Comparison of ENCODE assay signal across 14 cellular contexts in the genomic region with DNA sequence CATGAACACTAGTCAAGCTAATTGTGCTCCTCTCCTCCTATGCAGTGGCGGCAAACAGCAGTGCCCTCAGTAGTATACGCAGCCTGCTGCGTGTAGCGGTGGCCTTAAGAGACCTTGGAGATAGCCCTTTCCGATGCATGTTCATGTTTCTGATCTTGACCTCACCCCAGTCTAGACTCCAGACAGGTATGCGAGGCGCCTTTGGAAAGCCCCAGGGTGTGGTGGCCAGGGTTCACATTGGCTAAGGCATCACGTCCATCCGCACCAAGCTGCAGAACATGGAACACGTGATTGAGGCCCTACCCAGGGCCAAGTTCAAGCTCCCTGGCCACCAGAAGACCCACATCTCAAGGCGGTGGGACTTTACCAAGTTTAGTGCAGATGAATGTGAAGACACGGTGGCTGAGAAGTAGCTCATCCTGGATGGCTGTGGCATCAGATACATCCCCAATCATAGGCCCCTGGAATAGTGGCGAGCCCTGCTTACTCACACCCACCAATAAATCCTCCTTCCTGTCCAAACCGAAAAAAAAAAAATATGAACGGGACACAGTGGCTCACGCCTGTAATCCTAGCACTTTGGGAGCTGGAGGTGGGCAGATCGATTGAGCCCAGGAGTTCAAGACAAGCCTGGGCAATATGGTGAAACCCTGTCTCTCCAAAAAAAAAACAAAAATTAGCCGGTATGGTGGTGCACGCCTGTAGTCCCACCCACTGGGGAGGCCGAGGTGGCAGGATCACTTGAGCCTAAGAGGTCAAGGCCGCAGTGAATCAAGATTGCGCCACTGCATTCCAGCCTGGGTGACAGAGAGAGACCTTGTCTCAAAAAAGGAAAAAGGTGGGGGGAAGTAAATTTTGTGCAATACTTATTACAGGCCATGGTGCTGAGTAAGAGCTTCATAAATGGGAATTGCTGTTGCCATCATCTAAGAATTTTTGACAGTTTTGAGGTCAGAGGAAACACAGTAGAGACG. TPM values are rescaled to one million over a fixed set of nuclear protein-coding genes. Genes with fewer than 3 reads are reported as not detected.
A peak's percentile ranks its signal among the peaks of the same experiment; 100 is the strongest.
DNase-seq lines count a peak whose midpoint lies in the region; ATAC-seq and TF ChIP-seq lines count a peak whose summit lies in the region.
"Had no signal": no experiment of that assay in that cellular context is flagged by ENCODE, and none has a peak within 500 bp of the region (broad histone marks: within the 10 kb centered on the region; RNA-seq: fewer than 3 reads in every experiment).

No MANE protein-coding gene starts in this region.

- H3F3A ChIP-seq in MM.1S (ENCODE audit: insufficient read depth, low read length), result peaks cover 8% of the 10 kb centered on the region; the same call in 1 of the 2 replicates

- H3K4me2 ChIP-seq in BLaER1 treated with 17β-estradiol and CSF1 and Interleukin-3, amounts not matched to agents 10 nM and 100 nM, result peak overlapping the region in 10 of 11 experiments; percentile 7 to 87 (median 58); a peak in 18 of 22 replicates
- no peak overlapping the region for H3K4me2 ChIP-seq in MM.1S (ENCODE audit: low read depth, low read length)
- H3K4me2 ChIP-seq: SK-N-SH had no signal

- H3K4me3 Mint-ChIP-seq in IgD-negative memory B cell, result no peak overlapping the region

- TF ChIP-seq CTCF in adrenal gland (IDR thresholded peaks at IDR 0.05) (no peak), lower lobe of right lung (IDR thresholded peaks at IDR 0.05) (no peak), MM.1S (IDR thresholded peaks at IDR 0.05; ENCODE audit: low read length) (no peak)

- peak in 6 of 7 donors; percentile 54 to 81 (median 80) for DNase-seq in adrenal gland
- peak; percentile 73 for DNase-seq in lower lobe of right lung
- DNase-seq in NCI-H345 (lab: John Stamatoyannopoulos, UW), result no peak
- DNase-seq in COR-L47 (lab: John Stamatoyannopoulos, UW), result no peak
- no peak for DNase-seq in 8988T
- DNase-seq in MM.1S, result no peak
- DNase-seq: amniotic stem cell; NCI-H1436 treated with DMSO at 0.1 percent for 48 hours; NCI-H524 treated with DMSO at 0.1 percent for 48 hours; SK-N-SH; stimulated activated CD4-positive, alpha-beta T cell treated with anti-CD3 and anti-CD28 coated beads, Interleukin-4, amount 100 ng/mL, for 24 hours; stimulated activated naive CD4-positive, alpha-beta T cell had no signal

- no peaks in the 10 kb centered on the region for H3K27me3 ChIP-seq in BLaER1 treated with 17β-estradiol and CSF1 and Interleukin-3, amounts not matched to agents 10 nM and 100 nM
- H3K27me3 ChIP-seq in adrenal gland (no peaks in the 10 kb centered on the region), lower lobe of right lung (ENCODE audit: low read depth) (no peaks in the 10 kb centered on the region), MM.1S (replicated peaks; ENCODE audit: insufficient read depth, low read length) (no peaks in the 10 kb centered on the region)

- intact Hi-C loops in adrenal gland (cut with DNase I), result loop anchor here in 1 of 2 donors (10.0 kb wide), 1 partner anchor 110 kb away; no protein-coding TSS in a partner anchor
- intact Hi-C loops in lower lobe of right lung (cut with DNase I), result no loop called here

- no peaks in the 10 kb centered on the region for H3K27me3 Mint-ChIP-seq in IgD-negative memory B cell

- no peak overlapping the region for H3K4me3 ChIP-seq in BLaER1 treated with 17β-estradiol and CSF1 and Interleukin-3, amounts not matched to agents 10 nM and 100 nM
- H3K4me3 ChIP-seq in adrenal gland, result no peak overlapping the region
- H3K4me3 ChIP-seq in lower lobe of right lung, result no peak overlapping the region
- no peak overlapping the region for H3K4me3 ChIP-seq in MM.1S (ENCODE audit: low read length)

- peaks cover 3% of the 10 kb centered on the region for H3K36me3 Mint-ChIP-seq in IgD-negative memory B cell

- peak; percentile 13 to 15 for ATAC-seq in lower lobe of right lung

- peak overlapping the region in 2 of 3 donors; percentile 18 to 46 for H3K27ac Mint-ChIP-seq in IgD-negative memory B cell

- H3K9ac ChIP-seq in BLaER1 treated with 17β-estradiol and CSF1 and Interleukin-3, amounts not matched to agents 10 nM and 100 nM, result peak overlapping the region in 4 of 11 experiments; percentile 6 to 52 (median 36); a peak in 4 of 22 replicates
- no peak overlapping the region for H3K9ac ChIP-seq in MM.1S (ENCODE audit: low read length)
- H3K9ac ChIP-seq: SK-N-SH had no signal

- peaks cover 0 to 28% (median 10%) of the 10 kb centered on the region in 11 experiments; a peak in 12 of 22 replicates for H3K36me3 ChIP-seq in BLaER1 treated with 17β-estradiol and CSF1 and Interleukin-3, amounts not matched to agents 10 nM and 100 nM
- peaks cover 0 to 5% of the 10 kb centered on the region in 2 donors for H3K36me3 ChIP-seq in adrenal gland (replicated peaks in 1 of 2)
- H3K36me3 ChIP-seq in lower lobe of right lung, result peaks cover 13% of the 10 kb centered on the region
- H3K36me3 ChIP-seq in MM.1S (replicated peaks; ENCODE audit: insufficient read depth, low read length), result no peaks in the 10 kb centered on the region

- H3K4me1 Mint-ChIP-seq in IgD-negative memory B cell, result peaks cover under 1 to 19% (median 14%) of the 10 kb centered on the region in 3 donors

- H3K27ac ChIP-seq in BLaER1 treated with 17β-estradiol and CSF1 and Interleukin-3, amounts not matched to agents 10 nM and 100 nM, result peak overlapping the region in 8 of 11 experiments; percentile 7 to 74 (median 56); a peak in 12 of 22 replicates
- H3K27ac ChIP-seq in adrenal gland (peak overlapping the region in 3 of 5 donors; percentile 16 to 49 (median 18)), lower lobe of right lung (no peak overlapping the region), MM.1S (ENCODE audit: low read length) (no peak overlapping the region)

- H3K4me1 ChIP-seq in BLaER1 treated with 17β-estradiol and CSF1 and Interleukin-3, amounts not matched to agents 10 nM and 100 nM, result peaks cover 58 to 100% (median 83%) of the 10 kb centered on the region in 10 experiments
- H3K4me1 ChIP-seq in adrenal gland (replicated peaks in 1 of 2) (peaks cover 0 to 15% of the 10 kb centered on the region in 2 donors), lower lobe of right lung (peaks cover 12% of the 10 kb centered on the region), MM.1S (ENCODE audit: low read length) (peaks cover 7% of the 10 kb centered on the region; the same call in 1 of the 2 replicates)

- WGBS in adrenal gland, 4 donors, result 71 to 78% (median 74%) methylated on average over 15 to 23 of the region's 23 CpGs

- no peak overlapping the region for H2AFZ ChIP-seq in MM.1S (ENCODE audit: low read length)

- H3K9me3 ChIP-seq in BLaER1 treated with 17β-estradiol and CSF1 and Interleukin-3, amounts not matched to agents 10 nM and 100 nM (replicated peaks in 1 of 11), result peaks cover 0 to 11% (median 4%) of the 10 kb centered on the region in 11 experiments; a peak in 8 of 22 replicates
- H3K9me3 ChIP-seq in adrenal gland (replicated peaks in 1 of 3), result no peaks in the 10 kb centered on the region
- no peaks in the 10 kb centered on the region for H3K9me3 ChIP-seq in lower lobe of right lung
- H3K9me3 ChIP-seq in MM.1S (replicated peaks; ENCODE audit: insufficient read depth, low read length), result no peaks in the 10 kb centered on the region
- H3K9me3 ChIP-seq: SK-N-SH had no signal

- H3K9me2 ChIP-seq in MM.1S (replicated peaks; ENCODE audit: insufficient read depth, low read length), result no peaks in the 10 kb centered on the region
- H3K9me2 ChIP-seq: SK-N-SH had no signal

- H4K20me1 ChIP-seq in BLaER1 treated with 17β-estradiol and CSF1 and Interleukin-3, amounts not matched to agents 10 nM and 100 nM, result peaks cover 0 to 12% (median 0%) of the 10 kb centered on the region in 11 experiments; a peak in 4 of 22 replicates
- no peaks in the 10 kb centered on the region for H4K20me1 ChIP-seq in MM.1S (ENCODE audit: insufficient read depth, low read length)

- H3K79me2 ChIP-seq in MM.1S (ENCODE audit: low read length), result no peaks in the 10 kb centered on the region

- H3K9me3 Mint-ChIP-seq in IgD-negative memory B cell, result peaks cover 0 to 3% (median 0%) of the 10 kb centered on the region in 3 donors

- no peak for TF ChIP-seq POLR2A in adrenal gland (IDR thresholded peaks at IDR 0.05)

RNA-seq across cellular contexts. Expression of gene CBLC, which starts 12.4 kb away (rescaled TPM):
- polyA plus RNA-seq in IgD-negative memory B cell (not detected), adrenal gland (under 1 TPM in 1 of 3 donors, not detected in 2; 0.13 TPM)
- total RNA-seq in adrenal gland (under 1 TPM in 1 of 8 donors, not detected in 7; 0.14 TPM), lower lobe of right lung (2.3 TPM)
- polyA plus RNA-seq: SK-N-SH had no signal

RNA-seq across cellular contexts. Expression of gene BCL3, which starts 16.8 kb away (rescaled TPM):
- polyA plus RNA-seq in IgD-negative memory B cell (12.6 TPM), adrenal gland (100 to 1,000 TPM in 1 of 3 donors, 10 to 100 TPM in 2; 10.2 to 120 (median 45.9) TPM)
- total RNA-seq in adrenal gland (10 to 100 TPM; 32.3 to 85.1 (median 52.1) TPM), lower lobe of right lung (41.0 TPM)

RNA-seq across cellular contexts. Expression of gene BCAM, which starts 43.6 kb away (rescaled TPM):
- polyA plus RNA-seq in IgD-negative memory B cell (not detected), adrenal gland (10 to 100 TPM in 2 of 3 donors, 1 to 10 TPM in 1; 5.1 to 68.4 (median 55.1) TPM)
- total RNA-seq in adrenal gland (10 to 100 TPM; 18.6 to 81.1 (median 44.7) TPM), lower lobe of right lung (205 TPM)

Comparison
In these comparisons a context has a peak if more than half of its experiments do, and no peak if none do; other contexts are left out.
1. H3K27ac ChIP-seq: peak in BLaER1 treated with 17β-estradiol and CSF1 and Interleukin-3, amounts not matched to agents 10 nM and 100 nM (8 of 11) and adrenal gland (3 of 5); none in lower lobe of right lung (single experiment) and MM.1S (single experiment).
2. DNase-seq: peak in adrenal gland (6 of 7) and lower lobe of right lung (single experiment); none in NCI-H345 (single experiment), COR-L47 (single experiment), 8988T (single experiment) and MM.1S (single experiment).